23 cellular contexts compared by ENCODE assay signal in genomic region chr1:72117621-72118020, GRCh38.
A peak's percentile ranks its signal among the peaks of the same experiment; 100 is the strongest.
DNase-seq lines count a peak whose midpoint lies in the region; FAIRE-seq and TF ChIP-seq lines count a peak whose summit lies in the region.
"Had no signal": no experiment of that assay in that cellular context is flagged by ENCODE, and none has a peak within 500 bp of the region (broad histone marks: within the 10 kb centered on the region; RNA-seq: fewer than 3 reads in every experiment).

No MANE protein-coding gene starts in this region.

- no peak for FAIRE-seq in D721Med (lab: Jason Lieb, UNC)
- FAIRE-seq: A549, G401.6, GM12891, GM18507 had no signal

- in situ Hi-C loops in GM13976 (cut with MboI; ENCODE audit: low sequenced_read_pairs, unreplicated experiment): no loop called here

- TF ChIP-seq CTCF in D721Med (IDR thresholded peaks at IDR 0.05; ENCODE audit: insufficient read depth, missing control alignments): no peak
- TF ChIP-seq CTCF in GM13976 (IDR thresholded peaks at IDR 0.05; ENCODE audit: borderline replicate concordance, control extremely low read depth, extremely low read depth, insufficient read depth, missing control alignments): no peak

- DNase-seq in DMS 273 (lab: John Stamatoyannopoulos, UW; ENCODE audit: unreplicated experiment) (peak; percentile 11), DMS 273 treated with DMSO at 0.1 percent for 48 hours (lab: John Stamatoyannopoulos, UW) (no peak), NCI-H524 treated with DMSO at 0.1 percent for 48 hours (lab: John Stamatoyannopoulos, UW) (peak; percentile 7), cerebellum (ENCODE audit: low spot score) (peak; percentile 12), superior temporal gyrus (ENCODE audit: extremely low spot score) (peak; percentile 27), D721Med (ENCODE audit: insufficient read length, low spot score) (no peak), GM13976 (ENCODE audit: low spot score) (no peak)
- DNase-seq in activated naive CD4-positive, alpha-beta T cell treated with anti-CD3 and anti-CD28 coated beads, Interleukin-2, amount 50 U/mL, for 16 hours: no peak
- DNase-seq: AML-193; Caco-2; Calu3; CD4-positive, alpha-beta T cell; CD8-positive, alpha-beta T cell; DMS153; DMS53; DMS79; DND-41; EL; GF-D8 had no signal

Comparison
In these comparisons a context has a peak if more than half of its experiments do, and no peak if none do; other contexts are left out.
1. DNase-seq: peak in DMS 273 (single experiment), NCI-H524 treated with DMSO at 0.1 percent for 48 hours (single experiment), cerebellum (single experiment) and superior temporal gyrus (single experiment); none in DMS 273 treated with DMSO at 0.1 percent for 48 hours (single experiment), activated naive CD4-positive, alpha-beta T cell treated with anti-CD3 and anti-CD28 coated beads, Interleukin-2, amount 50 U/mL, for 16 hours (single experiment), D721Med (single experiment) and GM13976 (single experiment).